In the genomic region with DNA sequence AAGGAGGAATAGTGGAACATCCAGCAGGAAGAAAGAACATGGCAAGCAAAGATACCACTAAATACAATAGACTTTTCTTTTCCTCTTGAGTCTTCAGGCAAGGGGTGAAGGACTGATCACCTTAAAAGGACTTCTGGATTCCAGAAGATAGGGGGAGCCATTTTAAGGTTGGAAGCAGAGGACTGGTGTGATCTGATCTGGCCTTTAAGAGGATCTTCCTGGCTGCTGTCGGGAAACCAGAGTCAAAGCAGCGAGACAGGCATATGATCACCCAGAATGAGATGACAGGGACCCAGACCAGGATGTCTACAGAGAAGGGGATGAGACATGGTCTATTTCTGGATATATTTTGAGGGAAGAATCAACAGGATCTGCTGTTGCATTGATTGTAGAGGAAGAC, we compare ENCODE assay signal across 17 cellular contexts.
DNase-seq lines count a peak whose midpoint lies in the region; ATAC-seq, FAIRE-seq and TF ChIP-seq lines count a peak whose summit lies in the region.
"Had no signal": no experiment of that assay in that cellular context is flagged by ENCODE, and none has a peak within 500 bp of the region (broad histone marks: within the 10 kb centered on the region; RNA-seq: fewer than 3 reads in every experiment).

No MANE protein-coding gene starts in this region.

- H3K4me3 ChIP-seq in K562 (no peak overlapping the region), kidney (ENCODE audit: low read length in 2 of 2) (no peak overlapping the region)
- H3K4me3 ChIP-seq: SK-N-MC had no signal

- DNase-seq in DMS53 (lab: John Stamatoyannopoulos, UW) (peak; percentile 49), M059J (ENCODE audit: low read depth) (peak; percentile 3), K562 (ENCODE audit: extremely low read depth in 1 of 4, low spot score in 3 of 4) (peak in 2 of 4 experiments; percentile 29 to 30), left colon (no peak), NCI-H2081 treated with DMSO at 0.1 percent for 48 hours (lab: John Stamatoyannopoulos, UW) (no peak), kidney (no peak), cerebellar nuclear complex (lab: John Stamatoyannopoulos, UW) (no peak), globus pallidus (ENCODE audit: low spot score) (no peak)
- DNase-seq: activated naive CD4-positive, alpha-beta T cell treated with anti-CD3 and anti-CD28 coated beads, Interleukin-2, amount 50 U/mL, for 16 hours; DND-41; Karpas-422; naive thymus-derived CD8-positive, alpha-beta T cell; NCI-H2081; NK-92 treated with Interleukin-12 subunit alpha and Interleukin-12 subunit beta, amount 100 ng/mL, for 24 hours; stimulated activated CD4-positive, alpha-beta T cell treated with anti-CD3 and anti-CD28 coated beads, Interleukin-1b, Interleukin-23, amount 100 ng/mL, for 48 hours; stimulated activated CD8-positive, alpha-beta memory T cell treated with anti-CD3 and anti-CD28 coated beads, Interleukin-4, amount 100 ng/mL, for 48 hours had no signal

- CTCF ChIA-PET in K562 (lab: Yijun Ruan, JAX; ENCODE audit: low intra/inter-chr PET ratio): no interaction called here

- no peak overlapping the region for H3K9ac ChIP-seq in K562 (ENCODE audit: insufficient read depth in 1 of 2, low read depth in 2 of 2, low read length in 2 of 2)
- H3K9ac ChIP-seq in kidney (ENCODE audit: low read length in 2 of 2): no peak overlapping the region

- no peak for TF ChIP-seq POLR2A in K562 (conservative IDR thresholded peaks at IDR 0.05)

- no peak overlapping the region; the same call in 1 of the 2 replicates for H3K4me2 ChIP-seq in K562 (ENCODE audit: insufficient read depth, low read length)

- BruUV-seq in K562 (replicated peaks; lab: Mats Ljungman, UMichigan): no TSS peak

- no peaks in the 10 kb centered on the region for H3K9me1 ChIP-seq in K562 (ENCODE audit: control insufficient read depth, insufficient read depth, low read length)

- H3K36me3 ChIP-seq in K562 (ENCODE audit: control insufficient read depth, insufficient read depth, low read length): no peaks in the 10 kb centered on the region
- no peaks in the 10 kb centered on the region for H3K36me3 ChIP-seq in kidney (ENCODE audit: control insufficient read depth in 1 of 2, insufficient read depth in 2 of 2, low read length in 2 of 2)

- no peaks in the 10 kb centered on the region for H3K9me3 ChIP-seq in K562 (replicated peaks; ENCODE audit: control insufficient read depth, insufficient read depth, low read depth, low read length)
- H3K9me3 ChIP-seq in kidney (ENCODE audit: control insufficient read depth in 1 of 2, low read length in 2 of 2): no peaks in the 10 kb centered on the region

- ATAC-seq in K562 (peak; percentile 92), left colon (peak; percentile 31)
- ATAC-seq: naive thymus-derived CD8-positive, alpha-beta T cell had no signal

- intact Hi-C loops in K562 (cut with micrococcal nuclease): no loop called here
- intact Hi-C loops in left colon (cut with DNase I, micrococcal nuclease): no loop called here
- intact Hi-C loops in kidney (cut with DNase I): no loop called here

- no peaks in the 10 kb centered on the region for H4K20me1 ChIP-seq in K562 (replicated peaks; ENCODE audit: control insufficient read depth, insufficient read depth, low read length)

- FAIRE-seq in K562 (lab: Jason Lieb, UNC): peak; percentile 61
- no peak for FAIRE-seq in kidney (lab: Jason Lieb, UNC)

- H3K4me1 ChIP-seq in K562 (replicated peaks in 1 of 2; ENCODE audit: control insufficient read depth in 2 of 2, insufficient read depth in 2 of 2, low read length in 2 of 2) (no peaks in the 10 kb centered on the region), kidney (ENCODE audit: control insufficient read depth in 1 of 2, insufficient read depth in 1 of 2, low read depth in 1 of 2, low read length in 2 of 2) (no peaks in the 10 kb centered on the region)

- H3K27ac ChIP-seq in K562 (ENCODE audit: extremely low read depth, low read depth, low read length) (no peak overlapping the region), kidney (ENCODE audit: low read depth in 2 of 2, low read length in 2 of 2) (no peak overlapping the region)
- H3K27ac ChIP-seq: SK-N-MC had no signal

- H3K27me3 ChIP-seq in K562 (ENCODE audit: control insufficient read depth in 2 of 2, insufficient read depth in 2 of 2, low read length in 2 of 2): no peaks in the 10 kb centered on the region

- peak; percentile 25 to 43 (median 41); a peak in 4 of 6 replicates for TF ChIP-seq CTCF in K562 (IDR thresholded peaks at IDR 0.05 in 2 of 3, conservative IDR thresholded peaks at IDR 0.05 in 1 of 3; ENCODE audit: insufficient read depth in 2 of 3, low read depth in 1 of 3, low read length in 3 of 3)
- TF ChIP-seq CTCF in kidney (IDR thresholded peaks at IDR 0.05; ENCODE audit: borderline replicate concordance, extremely low read depth, insufficient read depth): no peak

- peak in 1 of 2 experiments; percentile 31; a peak in 1 of 4 replicates for TF ChIP-seq RAD21 in K562 (CRISPR knock-in tag; conservative IDR thresholded peaks at IDR 0.05 in 1 of 2, IDR thresholded peaks at IDR 0.05 in 1 of 2)

- POLR2A ChIA-PET in K562 (lab: Yijun Ruan, JAX): no interaction called here

- TF ChIP-seq EP300 in K562 (IDR thresholded peaks at IDR 0.05; ENCODE audit: low read length): no peak

- 4% methylated on average over 2 of the region's 2 CpGs for WGBS in K562 (ENCODE audit: insufficient coverage, low coverage, missing lambda C conversion rate)

- H2AFZ ChIP-seq in K562 (ENCODE audit: low read depth, low read length): 0 out of 2 replicates have a peak overlapping the region, but pooled peaks have one; percentile 44

- in situ Hi-C loops in K562 (cut with MboI): no loop called here

- no peaks in the 10 kb centered on the region for H3K79me2 ChIP-seq in K562 (ENCODE audit: control insufficient read depth, insufficient read depth, low read length)

TF ChIP-seq in K562, 482 proteins besides CTCF, POLR2A, EP300 and RAD21 (continues in another document):
- TF ChIP-seq, protein P1, sequence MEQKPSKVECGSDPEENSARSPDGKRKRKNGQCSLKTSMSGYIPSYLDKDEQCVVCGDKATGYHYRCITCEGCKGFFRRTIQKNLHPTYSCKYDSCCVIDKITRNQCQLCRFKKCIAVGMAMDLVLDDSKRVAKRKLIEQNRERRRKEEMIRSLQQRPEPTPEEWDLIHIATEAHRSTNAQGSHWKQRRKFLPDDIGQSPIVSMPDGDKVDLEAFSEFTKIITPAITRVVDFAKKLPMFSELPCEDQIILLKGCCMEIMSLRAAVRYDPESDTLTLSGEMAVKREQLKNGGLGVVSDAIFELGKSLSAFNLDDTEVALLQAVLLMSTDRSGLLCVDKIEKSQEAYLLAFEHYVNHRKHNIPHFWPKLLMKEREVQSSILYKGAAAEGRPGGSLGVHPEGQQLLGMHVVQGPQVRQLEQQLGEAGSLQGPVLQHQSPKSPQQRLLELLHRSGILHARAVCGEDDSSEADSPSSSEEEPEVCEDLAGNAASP (IDR thresholded peaks at IDR 0.05): no peak
- TF ChIP-seq XRCC5 (IDR thresholded peaks at IDR 0.05; ENCODE audit: low read depth, low read length) (no peak), SRF (CRISPR knock-in tag; IDR thresholded peaks at IDR 0.05) (no peak), ZNF589 (CRISPR knock-in tag; IDR thresholded peaks at IDR 0.05; ENCODE audit: low read depth) (no peak), CREBBP (IDR thresholded peaks at IDR 0.05; ENCODE audit: low read depth, low read length) (no peak), FOXK2 (conservative IDR thresholded peaks at IDR 0.05 in 1 of 2, IDR thresholded peaks at IDR 0.05 in 1 of 2; ENCODE audit: low read depth in 2 of 2) (no peak), NELFE (IDR thresholded peaks at IDR 0.05; ENCODE audit: insufficient read depth, insufficient read length) (no peak), ZSCAN29 (IDR thresholded peaks at IDR 0.05) (no peak), MXI1 (IDR thresholded peaks at IDR 0.05; ENCODE audit: low read depth, low read length) (no peak), GTF2F1 (IDR thresholded peaks at IDR 0.05; ENCODE audit: low read depth, low read length) (no peak), RBFOX2 (IDR thresholded peaks at IDR 0.05; ENCODE audit: low read depth, low read length) (no peak), SUPT5H (IDR thresholded peaks at IDR 0.05) (no peak), MTA1 (IDR thresholded peaks at IDR 0.05; ENCODE audit: borderline replicate concordance) (no peak)
- TF ChIP-seq, protein P2, sequence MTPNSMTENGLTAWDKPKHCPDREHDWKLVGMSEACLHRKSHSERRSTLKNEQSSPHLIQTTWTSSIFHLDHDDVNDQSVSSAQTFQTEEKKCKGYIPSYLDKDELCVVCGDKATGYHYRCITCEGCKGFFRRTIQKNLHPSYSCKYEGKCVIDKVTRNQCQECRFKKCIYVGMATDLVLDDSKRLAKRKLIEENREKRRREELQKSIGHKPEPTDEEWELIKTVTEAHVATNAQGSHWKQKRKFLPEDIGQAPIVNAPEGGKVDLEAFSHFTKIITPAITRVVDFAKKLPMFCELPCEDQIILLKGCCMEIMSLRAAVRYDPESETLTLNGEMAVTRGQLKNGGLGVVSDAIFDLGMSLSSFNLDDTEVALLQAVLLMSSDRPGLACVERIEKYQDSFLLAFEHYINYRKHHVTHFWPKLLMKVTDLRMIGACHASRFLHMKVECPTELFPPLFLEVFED (CRISPR knock-in tag; conservative IDR thresholded peaks at IDR 0.05): no peak
- TF ChIP-seq, protein P3, sequence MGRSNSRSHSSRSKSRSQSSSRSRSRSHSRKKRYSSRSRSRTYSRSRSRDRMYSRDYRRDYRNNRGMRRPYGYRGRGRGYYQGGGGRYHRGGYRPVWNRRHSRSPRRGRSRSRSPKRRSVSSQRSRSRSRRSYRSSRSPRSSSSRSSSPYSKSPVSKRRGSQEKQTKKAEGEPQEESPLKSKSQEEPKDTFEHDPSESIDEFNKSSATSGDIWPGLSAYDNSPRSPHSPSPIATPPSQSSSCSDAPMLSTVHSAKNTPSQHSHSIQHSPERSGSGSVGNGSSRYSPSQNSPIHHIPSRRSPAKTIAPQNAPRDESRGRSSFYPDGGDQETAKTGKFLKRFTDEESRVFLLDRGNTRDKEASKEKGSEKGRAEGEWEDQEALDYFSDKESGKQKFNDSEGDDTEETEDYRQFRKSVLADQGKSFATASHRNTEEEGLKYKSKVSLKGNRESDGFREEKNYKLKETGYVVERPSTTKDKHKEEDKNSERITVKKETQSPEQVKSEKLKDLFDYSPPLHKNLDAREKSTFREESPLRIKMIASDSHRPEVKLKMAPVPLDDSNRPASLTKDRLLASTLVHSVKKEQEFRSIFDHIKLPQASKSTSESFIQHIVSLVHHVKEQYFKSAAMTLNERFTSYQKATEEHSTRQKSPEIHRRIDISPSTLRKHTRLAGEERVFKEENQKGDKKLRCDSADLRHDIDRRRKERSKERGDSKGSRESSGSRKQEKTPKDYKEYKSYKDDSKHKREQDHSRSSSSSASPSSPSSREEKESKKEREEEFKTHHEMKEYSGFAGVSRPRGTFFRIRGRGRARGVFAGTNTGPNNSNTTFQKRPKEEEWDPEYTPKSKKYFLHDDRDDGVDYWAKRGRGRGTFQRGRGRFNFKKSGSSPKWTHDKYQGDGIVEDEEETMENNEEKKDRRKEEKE (IDR thresholded peaks at IDR 0.05; ENCODE audit: borderline replicate concordance in 1 of 2, control insufficient read depth in 1 of 2, low read depth in 2 of 2, low read length in 1 of 2): no peak

Comparison
In these comparisons a context has a peak if more than half of its experiments do, and no peak if none do; other contexts are left out.
1. DNase-seq: peak in DMS53 (single experiment) and M059J (single experiment); none in left colon (0 of 2), NCI-H2081 treated with DMSO at 0.1 percent for 48 hours (single experiment), kidney (single experiment), cerebellar nuclear complex (0 of 2) and globus pallidus (single experiment).